ENCODE assay signal across 10 cellular contexts in the genomic region with DNA sequence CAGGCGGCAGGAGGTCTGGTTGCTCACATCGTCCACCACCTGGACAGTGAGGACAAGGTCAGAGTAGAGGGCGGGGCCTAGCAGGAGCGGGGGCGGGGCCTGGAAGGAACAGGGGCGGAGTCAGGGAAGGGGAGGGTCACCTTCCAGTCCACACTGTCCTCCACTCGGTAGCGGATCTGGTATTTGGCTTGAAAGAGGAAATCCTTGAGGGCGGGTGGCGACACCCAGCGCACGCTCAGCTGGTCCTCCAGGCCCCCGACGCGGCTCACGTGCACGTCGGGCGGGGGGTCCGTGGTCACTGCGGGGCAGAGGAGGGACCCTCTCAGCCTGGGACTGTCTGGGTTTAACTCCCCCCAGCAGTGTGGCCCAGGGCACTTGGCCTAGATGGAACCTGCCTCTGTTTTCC. TPM values are rescaled to one million over a fixed set of nuclear protein-coding genes. Genes with fewer than 3 reads are reported as not detected.
DNase-seq lines count a peak whose midpoint lies in the region; ATAC-seq and TF ChIP-seq lines count a peak whose summit lies in the region.
"Had no signal": no experiment of that assay in that cellular context is flagged by ENCODE, and none has a peak within 500 bp of the region (broad histone marks: within the 10 kb centered on the region; RNA-seq: fewer than 3 reads in every experiment).

No MANE protein-coding gene starts in this region.

- intact Hi-C loops in PC-3 (cut with micrococcal nuclease), result no loop called here
- intact Hi-C loops in left cardiac atrium (cut with DNase I), result loop anchor here in 1 of 2 donors (5.0 kb wide), 1 partner anchor 251 kb away; no protein-coding TSS in a partner anchor

- POLR2A ChIA-PET in PC-3 (lab: Charles Lee; ENCODE audit: unreplicated experiment), result no interaction called here

- no peaks in the 10 kb centered on the region for H3K9me2 ChIP-seq in PC-3 (replicated peaks; ENCODE audit: low read length)

- no peaks in the 10 kb centered on the region for H3F3A ChIP-seq in PC-3 (ENCODE audit: low read length, unreplicated experiment)

- TF ChIP-seq CTCF in PC-3 (conservative IDR thresholded peaks at IDR 0.05; ENCODE audit: low read depth, low read length), result no peak
- no peak for TF ChIP-seq CTCF in type B pancreatic cell (conservative IDR thresholded peaks at IDR 0.05)

- H3K9ac ChIP-seq in PC-3 (ENCODE audit: low read length), result no peak overlapping the region

- H3K27me3 Mint-ChIP-seq in activated T-cell treated with anti-CD3 and anti-CD28 coated beads, Interleukin-2, amount 50 U/mL, for 72 hours (ENCODE audit: low read depth), result peaks cover 14% of the 10 kb centered on the region
- H3K27me3 Mint-ChIP-seq in activated T-cell treated with anti-CD3 and anti-CD28 coated beads, Interleukin-2, amount 50 U/mL, for 4 hours (ENCODE audit: low read depth), result peaks cover 29% of the 10 kb centered on the region
- H3K27me3 Mint-ChIP-seq in type B pancreatic cell, result peaks cover 41% of the 10 kb centered on the region

- no peaks in the 10 kb centered on the region for H3K9me3 ChIP-seq in PC-3 (ENCODE audit: low read length)

- peaks cover 9% of the 10 kb centered on the region; the same call in 1 of the 2 replicates for H3K4me1 ChIP-seq in PC-3 (ENCODE audit: insufficient read depth, low read length)

- H3K4me2 ChIP-seq in PC-3 (ENCODE audit: low read length), result peak overlapping the region; percentile 63

- no peaks in the 10 kb centered on the region for H3K27me3 ChIP-seq in PC-3 (ENCODE audit: low read length)

- no peaks in the 10 kb centered on the region for H3K79me2 ChIP-seq in PC-3 (ENCODE audit: low read length)

- H3K36me3 ChIP-seq in PC-3 (ENCODE audit: low read depth, low read length), result no peaks in the 10 kb centered on the region

- CTCF ChIA-PET in PC-3 (lab: Charles Lee), result interaction anchor here (0.6 kb wide), 1 partner anchor 166 kb away, joined by 3 read pairs; no protein-coding TSS in a partner anchor

- DNase-seq in activated T-cell treated with anti-CD3 and anti-CD28 coated beads, Interleukin-2, amount 50 U/mL, for 72 hours, result peak in 1 of 2 donors; percentile 34
- DNase-seq in activated T-cell treated with anti-CD3 and anti-CD28 coated beads, Interleukin-2, amount 50 U/mL, for 4 hours, result no peak
- peak; percentile 61 for DNase-seq in PC-3
- peak; percentile 68 for DNase-seq in left cardiac atrium
- no peak for DNase-seq in type B pancreatic cell (ENCODE audit: extremely low spot score, unreplicated experiment)
- no peak for DNase-seq in DMS 273 treated with DMSO at 0.1 percent for 48 hours (lab: John Stamatoyannopoulos, UW)
- DNase-seq in dedifferentiated amniotic fluid mesenchymal stem cell (ENCODE audit: extremely low spot score), result no peak
- DNase-seq in NK-92 treated with Interleukin-12 subunit alpha and Interleukin-12 subunit beta, amount 100 ng/mL, for 24 hours (lab: John Stamatoyannopoulos, UW), result no peak
- DNase-seq: HFFc6; stimulated activated naive B cell treated with anti-CD40 and anti-IgM and Interleukin-4, amounts not matched to agents 10 μg/mL and 1 μg/mL and 100 μg/mL, for 72 hours had no signal

- no TSS peak for BruUV-seq in PC-3 (replicated peaks; lab: Mats Ljungman, UMichigan)

- no peaks in the 10 kb centered on the region for H3K9me3 Mint-ChIP-seq in activated T-cell treated with anti-CD3 and anti-CD28 coated beads, Interleukin-2, amount 50 U/mL, for 72 hours
- H3K9me3 Mint-ChIP-seq in activated T-cell treated with anti-CD3 and anti-CD28 coated beads, Interleukin-2, amount 50 U/mL, for 4 hours, result no peaks in the 10 kb centered on the region
- H3K9me3 Mint-ChIP-seq in type B pancreatic cell, result no peaks in the 10 kb centered on the region
- H3K9me3 Mint-ChIP-seq: HFFc6; stimulated activated naive B cell treated with anti-CD40 and anti-IgM and Interleukin-4, amounts not matched to agents 10 μg/mL and 1 μg/mL and 100 μg/mL, for 72 hours had no signal

- H3K4me1 Mint-ChIP-seq in activated T-cell treated with anti-CD3 and anti-CD28 coated beads, Interleukin-2, amount 50 U/mL, for 72 hours (ENCODE audit: low read depth), result peaks cover 25% of the 10 kb centered on the region
- peaks cover 13% of the 10 kb centered on the region for H3K4me1 Mint-ChIP-seq in activated T-cell treated with anti-CD3 and anti-CD28 coated beads, Interleukin-2, amount 50 U/mL, for 4 hours (ENCODE audit: low read depth)
- peaks cover 14% of the 10 kb centered on the region for H3K4me1 Mint-ChIP-seq in type B pancreatic cell (ENCODE audit: unreplicated experiment)

- H4K20me1 ChIP-seq in PC-3 (ENCODE audit: low read length), result no peaks in the 10 kb centered on the region

- no peaks in the 10 kb centered on the region for H3K36me3 Mint-ChIP-seq in activated T-cell treated with anti-CD3 and anti-CD28 coated beads, Interleukin-2, amount 50 U/mL, for 72 hours (ENCODE audit: insufficient read depth in 2 of 2)
- H3K36me3 Mint-ChIP-seq in activated T-cell treated with anti-CD3 and anti-CD28 coated beads, Interleukin-2, amount 50 U/mL, for 4 hours (ENCODE audit: insufficient read depth), result no peaks in the 10 kb centered on the region
- H3K36me3 Mint-ChIP-seq in type B pancreatic cell, result no peaks in the 10 kb centered on the region

- H3K27ac ChIP-seq in PC-3 (ENCODE audit: low read length), result no peak overlapping the region

- 0 out of 2 replicates have a peak overlapping the region, but pooled peaks have one; percentile 40 for H3K4me3 ChIP-seq in PC-3 (ENCODE audit: low read length)

- H3K4me3 Mint-ChIP-seq in activated T-cell treated with anti-CD3 and anti-CD28 coated beads, Interleukin-2, amount 50 U/mL, for 72 hours, result no peak overlapping the region
- no peak overlapping the region for H3K4me3 Mint-ChIP-seq in activated T-cell treated with anti-CD3 and anti-CD28 coated beads, Interleukin-2, amount 50 U/mL, for 4 hours
- peak overlapping the region; percentile 49 for H3K4me3 Mint-ChIP-seq in type B pancreatic cell
- H3K4me3 Mint-ChIP-seq: HFFc6; stimulated activated naive B cell treated with anti-CD40 and anti-IgM and Interleukin-4, amounts not matched to agents 10 μg/mL and 1 μg/mL and 100 μg/mL, for 72 hours had no signal

- no peak overlapping the region for H3K27ac Mint-ChIP-seq in activated T-cell treated with anti-CD3 and anti-CD28 coated beads, Interleukin-2, amount 50 U/mL, for 72 hours
- H3K27ac Mint-ChIP-seq in type B pancreatic cell, result no peak overlapping the region
- H3K27ac Mint-ChIP-seq: HFFc6; stimulated activated naive B cell treated with anti-CD40 and anti-IgM and Interleukin-4, amounts not matched to agents 10 μg/mL and 1 μg/mL and 100 μg/mL, for 72 hours had no signal

- H2AFZ ChIP-seq in PC-3 (ENCODE audit: low read length), result no peak overlapping the region

- ATAC-seq in activated T-cell treated with anti-CD3 and anti-CD28 coated beads, Interleukin-2, amount 50 U/mL, for 72 hours (replicated peaks in 1 of 2), result peak; percentile 16 to 26
- ATAC-seq in activated T-cell treated with anti-CD3 and anti-CD28 coated beads, Interleukin-2, amount 50 U/mL, for 4 hours, result no peak
- ATAC-seq in PC-3, result peak; percentile 72
- peak in 1 of 2 donors; percentile 57 for ATAC-seq in left cardiac atrium

RNA-seq across cellular contexts. Expression of a gene that starts 8.2 kb away (rescaled TPM):
- total RNA-seq in activated T-cell treated with anti-CD3 and anti-CD28 coated beads, Interleukin-2, amount 50 U/mL, for 72 hours, result 10 to 100 TPM; 46.2 to 59.5 TPM
- 100 to 1,000 TPM in 2 of 3 donors, 10 to 100 TPM in 1; 99.7 to 139 (median 119) TPM for total RNA-seq in activated T-cell treated with anti-CD3 and anti-CD28 coated beads, Interleukin-2, amount 50 U/mL, for 4 hours
- 121 and 207 TPM in 2 replicates for total RNA-seq in PC-3 (2014; rRNA removed)
- 10 to 100 TPM; 65.3 to 76.0 TPM for total RNA-seq in left cardiac atrium
- 54.0 and 63.5 TPM in 2 replicates for total RNA-seq in type B pancreatic cell (ENCODE audit: low replicate concordance)

RNA-seq across cellular contexts. Expression of a gene that starts 9.8 kb away (rescaled TPM):
- total RNA-seq in activated T-cell treated with anti-CD3 and anti-CD28 coated beads, Interleukin-2, amount 50 U/mL, for 72 hours, result not detected
- total RNA-seq in activated T-cell treated with anti-CD3 and anti-CD28 coated beads, Interleukin-2, amount 50 U/mL, for 4 hours, result under 1 TPM in 2 of 3 donors, not detected in 1; 0.32 to 0.76 TPM
- total RNA-seq in PC-3 (2014; rRNA removed) (0.23 and 2.6 TPM in 2 replicates), left cardiac atrium (10 to 100 TPM; 26.8 to 66.7 TPM), type B pancreatic cell (ENCODE audit: low replicate concordance) (2.8 and 7.8 TPM in 2 replicates)

RNA-seq across cellular contexts. Expression of a gene that starts 15.9 kb away (rescaled TPM):
- total RNA-seq in activated T-cell treated with anti-CD3 and anti-CD28 coated beads, Interleukin-2, amount 50 U/mL, for 72 hours, result 1 to 10 TPM in 1 of 2 donors, under 1 TPM in 1; 0.49 to 2.0 TPM
- not detected for total RNA-seq in activated T-cell treated with anti-CD3 and anti-CD28 coated beads, Interleukin-2, amount 50 U/mL, for 4 hours
- total RNA-seq in PC-3 (2014; rRNA removed) (0.17 and 0.44 TPM in 2 replicates), left cardiac atrium (1 to 10 TPM; 1.9 to 3.3 TPM), type B pancreatic cell (ENCODE audit: low replicate concordance) (4.6 and 9.4 TPM in 2 replicates)

RNA-seq across cellular contexts. Expression of a gene that starts 25.1 kb away (rescaled TPM):
- total RNA-seq in activated T-cell treated with anti-CD3 and anti-CD28 coated beads, Interleukin-2, amount 50 U/mL, for 72 hours, result 1,000 to 10,000 TPM; 1,602 TPM
- total RNA-seq in activated T-cell treated with anti-CD3 and anti-CD28 coated beads, Interleukin-2, amount 50 U/mL, for 4 hours, result 1,000 to 10,000 TPM; 1,928 to 2,027 (median 1,945) TPM
- 871 and 1,108 TPM in 2 replicates for total RNA-seq in PC-3 (2014; rRNA removed)
- total RNA-seq in left cardiac atrium, result 100 to 1,000 TPM; 696 to 720 TPM
- total RNA-seq in type B pancreatic cell (ENCODE audit: low replicate concordance), result 1,126 and 1,202 TPM in 2 replicates

RNA-seq across cellular contexts. Expression of a gene that starts 39.1 kb away (rescaled TPM):
- 100 to 1,000 TPM; 127 to 139 TPM for total RNA-seq in activated T-cell treated with anti-CD3 and anti-CD28 coated beads, Interleukin-2, amount 50 U/mL, for 72 hours
- total RNA-seq in activated T-cell treated with anti-CD3 and anti-CD28 coated beads, Interleukin-2, amount 50 U/mL, for 4 hours, result 100 to 1,000 TPM; 112 to 129 (median 126) TPM
- total RNA-seq in PC-3 (2014; rRNA removed) (137 and 162 TPM in 2 replicates), left cardiac atrium (10 to 100 TPM; 53.0 to 53.4 TPM), type B pancreatic cell (ENCODE audit: low replicate concordance) (72.9 and 73.9 TPM in 2 replicates)

Comparison
In these comparisons a context has a peak if more than half of its experiments do, and no peak if none do; other contexts are left out.
1. ATAC-seq: peak in activated T-cell treated with anti-CD3 and anti-CD28 coated beads, Interleukin-2, amount 50 U/mL, for 72 hours (2 of 2) and PC-3 (single experiment); none in activated T-cell treated with anti-CD3 and anti-CD28 coated beads, Interleukin-2, amount 50 U/mL, for 4 hours (0 of 2).
2. DNase-seq: peak in PC-3 (single experiment) and left cardiac atrium (single experiment); none in activated T-cell treated with anti-CD3 and anti-CD28 coated beads, Interleukin-2, amount 50 U/mL, for 4 hours (single experiment), type B pancreatic cell (single experiment), DMS 273 treated with DMSO at 0.1 percent for 48 hours (single experiment), dedifferentiated amniotic fluid mesenchymal stem cell (single experiment) and NK-92 treated with Interleukin-12 subunit alpha and Interleukin-12 subunit beta, amount 100 ng/mL, for 24 hours (single experiment).